In genomic region chr9:5478214-5478613, GRCh38 we compare ENCODE assay signal across 2 cellular contexts.
TF ChIP-seq lines count a peak whose summit lies in the region.

No MANE protein-coding gene starts in this region.

TF ChIP-seq in GM12891, 5 proteins besides CTCF, POLR2A, EP300 and RAD21:
- TF ChIP-seq SPI1 (IDR thresholded peaks at IDR 0.05; ENCODE audit: low read depth, low read length) (no peak), PAX5 (IDR thresholded peaks at IDR 0.05; ENCODE audit: insufficient read depth, low read length, severe bottlenecking) (no peak), TAF1 (IDR thresholded peaks at IDR 0.05; ENCODE audit: low read depth, low read length) (no peak), POLR2AphosphoS5 (IDR thresholded peaks at IDR 0.05; ENCODE audit: low read depth, low read length) (no peak), POU2F2 (IDR thresholded peaks at IDR 0.05; ENCODE audit: low read depth, low read length) (no peak)

TF ChIP-seq in GM12878, 131 proteins besides CTCF, POLR2A, EP300 and RAD21:
- TF ChIP-seq MEF2B (IDR thresholded peaks at IDR 0.05; ENCODE audit: partially characterized antibody, poor library complexity, severe bottlenecking) (peak; percentile 80), EED (IDR thresholded peaks at IDR 0.05; ENCODE audit: low read depth) (peak; percentile 32; the same call in 1 of the 2 replicates), MTA2 (IDR thresholded peaks at IDR 0.05; ENCODE audit: low read depth) (peak; percentile 17; the same call in 1 of the 2 replicates), RBBP5 (conservative IDR thresholded peaks at IDR 0.05) (no peak), ATF7 (IDR thresholded peaks at IDR 0.05; ENCODE audit: low read depth) (peak; percentile 82), SIN3A (IDR thresholded peaks at IDR 0.05; ENCODE audit: low read depth, low read length) (no peak), ZSCAN29 (IDR thresholded peaks at IDR 0.05) (no peak), STAT1 (conservative IDR thresholded peaks at IDR 0.05) (no peak), ETV6 (conservative IDR thresholded peaks at IDR 0.05 in 1 of 2, IDR thresholded peaks at IDR 0.05 in 1 of 2; ENCODE audit: borderline replicate concordance in 1 of 2, low read depth in 1 of 2) (peak in 1 of 2 experiments; percentile 56; a peak in 1 of 4 replicates), HSF1 (IDR thresholded peaks at IDR 0.05; ENCODE audit: low read depth, low read length) (no peak), CUX1 (IDR thresholded peaks at IDR 0.05; ENCODE audit: insufficient replicate concordance, low read depth, low read length) (peak; percentile 57), ATF2 (IDR thresholded peaks at IDR 0.05; ENCODE audit: low read length) (peak; percentile 65), BCL3 (IDR thresholded peaks at IDR 0.05; ENCODE audit: borderline replicate concordance, insufficient read depth, low read depth, low read length, poor library complexity, severe bottlenecking) (peak; percentile 59), ATF3 (IDR thresholded peaks at IDR 0.05; ENCODE audit: borderline replicate concordance, extremely low read depth, low read depth, low read length) (no peak), KAT2A (conservative IDR thresholded peaks at IDR 0.05; ENCODE audit: control insufficient read depth, low read depth, low read length) (no peak), E2F4 (IDR thresholded peaks at IDR 0.05; ENCODE audit: low read depth, low read length) (no peak), CHD4 (IDR thresholded peaks at IDR 0.05) (no peak), IKZF1 (conservative IDR thresholded peaks at IDR 0.05) (peak; percentile 31; the same call in 1 of the 2 replicates), ZNF687 (IDR thresholded peaks at IDR 0.05) (peak; percentile 75; the same call in 1 of the 2 replicates), IKZF2 (IDR thresholded peaks at IDR 0.05) (peak; percentile 45 to 49; a peak in 3 of 4 replicates), RAD51 (IDR thresholded peaks at IDR 0.05) (peak; percentile 64), BCLAF1 (IDR thresholded peaks at IDR 0.05) (no peak), BHLHE40 (IDR thresholded peaks at IDR 0.05; ENCODE audit: borderline replicate concordance in 1 of 2, low read depth in 2 of 2, low read length in 1 of 2) (peak; percentile 45 to 50; a peak in 2 of 4 replicates), RCOR1 (conservative IDR thresholded peaks at IDR 0.05; ENCODE audit: low read depth, low read length) (no peak), NFIC (IDR thresholded peaks at IDR 0.05; ENCODE audit: low read depth, low read length) (peak; percentile 61; the same call in 1 of the 2 replicates), MEF2A (IDR thresholded peaks at IDR 0.05; ENCODE audit: insufficient read depth, low read depth, low read length) (0 out of 2 replicates have a peak, but pooled peaks have one; percentile 10), FOXM1 (IDR thresholded peaks at IDR 0.05; ENCODE audit: low read depth, low read length) (no peak), ZBED1 (IDR thresholded peaks at IDR 0.05; ENCODE audit: borderline replicate concordance) (peak; percentile 89), BACH1 (IDR thresholded peaks at IDR 0.05; ENCODE audit: borderline replicate concordance) (no peak), TCF3 (IDR thresholded peaks at IDR 0.05; ENCODE audit: borderline replicate concordance, insufficient read depth, low read depth, low read length) (no peak), YY1 (IDR thresholded peaks at IDR 0.05; ENCODE audit: low read depth, low read length) (0 out of 2 replicates have a peak, but pooled peaks have one; percentile 23), SMARCA5 (IDR thresholded peaks at IDR 0.05) (no peak), IRF4 (IDR thresholded peaks at IDR 0.05; ENCODE audit: low read depth, low read length) (0 out of 2 replicates have a peak, but pooled peaks have one; percentile 18)
